Comparison of ENCODE assay signal across 15 cellular contexts in genomic region chr11:58394195-58394594, GRCh38. TPM values are rescaled to one million over a fixed set of nuclear protein-coding genes. Genes with fewer than 3 reads are reported as not detected.
DNase-seq lines count a peak whose midpoint lies in the region; ATAC-seq, FAIRE-seq and TF ChIP-seq lines count a peak whose summit lies in the region.
"Had no signal": no experiment of that assay in that cellular context is flagged by ENCODE, and none has a peak within 500 bp of the region (broad histone marks: within the 10 kb centered on the region; RNA-seq: fewer than 3 reads in every experiment).

No MANE protein-coding gene starts in this region.

- H3F3A ChIP-seq in MM.1S (ENCODE audit: insufficient read depth, low read length): no peaks in the 10 kb centered on the region

- POLR2A ChIA-PET in A673 (lab: Charles Lee; ENCODE audit: low non-redundant PET): no interaction called here

- H3K79me2 ChIP-seq in mammary epithelial cell (ENCODE audit: insufficient read depth, low read length): no peaks in the 10 kb centered on the region
- H3K79me2 ChIP-seq in MM.1S (ENCODE audit: low read length): no peaks in the 10 kb centered on the region
- no peaks in the 10 kb centered on the region for H3K79me2 ChIP-seq in H9 (ENCODE audit: insufficient read depth, low read length)

- H3K36me3 ChIP-seq in A673 (ENCODE audit: insufficient read depth, low read length, poor library complexity, severe bottlenecking): no peaks in the 10 kb centered on the region
- H3K36me3 ChIP-seq in mammary epithelial cell (ENCODE audit: insufficient read depth, low read length): no peaks in the 10 kb centered on the region
- no peaks in the 10 kb centered on the region for H3K36me3 ChIP-seq in MM.1S (replicated peaks; ENCODE audit: insufficient read depth, low read length)

- H2AK5ac ChIP-seq in H9 (ENCODE audit: insufficient read length, low read length): no peak overlapping the region

- no peaks in the 10 kb centered on the region for H3K4me1 ChIP-seq in A673 (ENCODE audit: insufficient read depth, low read length, poor library complexity, severe bottlenecking)
- peaks cover 25% of the 10 kb centered on the region for H3K4me1 ChIP-seq in mammary epithelial cell (ENCODE audit: insufficient read depth, low read length)
- H3K4me1 ChIP-seq in MM.1S (ENCODE audit: low read length): no peaks in the 10 kb centered on the region
- no peaks in the 10 kb centered on the region for H3K4me1 ChIP-seq in H9 (ENCODE audit: insufficient read depth, low read length)

- intact Hi-C loops in A673 (cut with micrococcal nuclease; ENCODE audit: unreplicated experiment): no loop called here
- intact Hi-C loops in mammary epithelial cell (cut with micrococcal nuclease): no loop called here

- no peaks in the 10 kb centered on the region for H3K27me3 Mint-ChIP-seq in H9 (ENCODE audit: low read depth)
- H3K27me3 Mint-ChIP-seq: activated naive CD8-positive, alpha-beta T cell treated with anti-CD3 and anti-CD28 coated beads for 36 hours had no signal

- no peaks in the 10 kb centered on the region for H4K20me1 ChIP-seq in mammary epithelial cell (ENCODE audit: insufficient read depth, low read length)
- H4K20me1 ChIP-seq in MM.1S (ENCODE audit: insufficient read depth, low read length): no peaks in the 10 kb centered on the region
- no peaks in the 10 kb centered on the region for H4K20me1 ChIP-seq in H9 (ENCODE audit: control insufficient read depth, insufficient read depth, insufficient read length)

- CTCF ChIA-PET in A673 (lab: Charles Lee): interaction anchor here (0.5 kb wide), 1 partner anchor 1144 kb away, joined by 9 read pairs; no protein-coding TSS in a partner anchor
- CTCF ChIA-PET in mammary epithelial cell (lab: Charles Lee; ENCODE audit: low non-redundant PET): no interaction called here

- no peak overlapping the region for H4K8ac ChIP-seq in H9 (replicated peaks; ENCODE audit: insufficient read length, low read depth, low read length)

- no peak overlapping the region for H3K23ac ChIP-seq in H9 (ENCODE audit: insufficient read length, low read depth, low read length)

- H3K4me3 Mint-ChIP-seq in H9: no peak overlapping the region
- H3K4me3 Mint-ChIP-seq: activated naive CD8-positive, alpha-beta T cell treated with anti-CD3 and anti-CD28 coated beads for 36 hours had no signal

- no peak overlapping the region for H2BK15ac ChIP-seq in H9 (ENCODE audit: low read depth, low read length)

- H4K91ac ChIP-seq in H9 (ENCODE audit: insufficient read length, low read depth, low read length): no peak overlapping the region

- no peak overlapping the region for H3T11ph ChIP-seq in H9 (ENCODE audit: low read length)

- 0 out of 4 replicates have a peak, but pooled peaks cover 0 to 2% of the 10 kb centered on the region in 2 experiments for H3K4me1 Mint-ChIP-seq in H9
- H3K4me1 Mint-ChIP-seq: activated naive CD8-positive, alpha-beta T cell treated with anti-CD3 and anti-CD28 coated beads for 36 hours had no signal

- H3K56ac ChIP-seq in H9 (ENCODE audit: insufficient read length, low read depth, low read length): no peak overlapping the region

- H4K5ac ChIP-seq in H9 (ENCODE audit: insufficient read length, low read depth, low read length): no peak overlapping the region

- H3K4me3 ChIP-seq in A673 (ENCODE audit: low read depth, low read length, poor library complexity, severe bottlenecking): no peak overlapping the region
- H3K4me3 ChIP-seq in mammary epithelial cell (replicated peaks in 1 of 3; ENCODE audit: insufficient read depth in 1 of 3, low read depth in 2 of 3, low read length in 3 of 3): no peak overlapping the region
- no peak overlapping the region for H3K4me3 ChIP-seq in MM.1S (ENCODE audit: low read length)

- no peak overlapping the region for H2BK120ac ChIP-seq in H9 (ENCODE audit: low read depth, low read length, poor library complexity, severe bottlenecking)

- FAIRE-seq in GM19239 (lab: Jason Lieb, UNC): no peak

- peaks cover 4 to 11% (median 6%) of the 10 kb centered on the region in 3 experiments; a peak in 4 of 7 replicates for H3K36me3 Mint-ChIP-seq in H9 (ENCODE audit: insufficient read depth in 1 of 3, low read depth in 3 of 3)

- in situ Hi-C loops in mammary epithelial cell (cut with MboI; ENCODE audit: low sequenced_read_pairs in 2 of 2): no loop called here

- H2AFZ ChIP-seq in mammary epithelial cell (ENCODE audit: low read depth, low read length): no peak overlapping the region
- H2AFZ ChIP-seq in MM.1S (ENCODE audit: low read length): no peak overlapping the region
- H2AFZ ChIP-seq in H9 (ENCODE audit: low read length): no peak overlapping the region

- H3K27me3 ChIP-seq in A673 (replicated peaks; ENCODE audit: insufficient read depth, low read depth, low read length, poor library complexity): no peaks in the 10 kb centered on the region
- H3K27me3 ChIP-seq in mammary epithelial cell (ENCODE audit: insufficient read depth, low read length): no peaks in the 10 kb centered on the region
- no peaks in the 10 kb centered on the region for H3K27me3 ChIP-seq in MM.1S (replicated peaks; ENCODE audit: insufficient read depth, low read length)
- no peaks in the 10 kb centered on the region for H3K27me3 ChIP-seq in H9 (ENCODE audit: insufficient read depth, low read length)

- no peak overlapping the region for H3K27ac Mint-ChIP-seq in H9
- H3K27ac Mint-ChIP-seq: activated naive CD8-positive, alpha-beta T cell treated with anti-CD3 and anti-CD28 coated beads for 36 hours had no signal

- H3K9ac ChIP-seq in mammary epithelial cell (ENCODE audit: insufficient read depth, low read length) (no peak overlapping the region), MM.1S (ENCODE audit: low read length) (no peak overlapping the region), H9 (ENCODE audit: extremely low read depth, insufficient read length, low read length) (no peak overlapping the region)

- TF ChIP-seq CTCF in A673 (conservative IDR thresholded peaks at IDR 0.05; ENCODE audit: low read depth, low read length) (no peak), mammary epithelial cell (conservative IDR thresholded peaks at IDR 0.05 in 1 of 2, IDR thresholded peaks at IDR 0.05 in 1 of 2; ENCODE audit: extremely low read depth in 1 of 2, insufficient read depth in 1 of 2, low read depth in 1 of 2, low read length in 2 of 2) (no peak), MM.1S (IDR thresholded peaks at IDR 0.05; ENCODE audit: low read length) (no peak), H9 (conservative IDR thresholded peaks at IDR 0.05) (no peak)

- no peaks in the 10 kb centered on the region for H3K9me2 ChIP-seq in MM.1S (replicated peaks; ENCODE audit: insufficient read depth, low read length)

- BruUV-seq in A673 (replicated peaks; lab: Mats Ljungman, UMichigan) (no TSS peak), mammary epithelial cell (replicated peaks; lab: Mats Ljungman, UMichigan) (no TSS peak)

- no peaks in the 10 kb centered on the region for H3K23me2 ChIP-seq in H9 (ENCODE audit: insufficient read length, low read depth, low read length, poor library complexity, severe bottlenecking)

- ATAC-seq in GM21529 (IDR thresholded peaks at IDR 0.05; ENCODE audit: unreplicated experiment): no peak

- peak overlapping the region; percentile 57 for H3K4me2 ChIP-seq in mammary epithelial cell (ENCODE audit: insufficient read depth, low read depth, low read length)
- no peak overlapping the region for H3K4me2 ChIP-seq in MM.1S (ENCODE audit: low read depth, low read length)
- no peak overlapping the region for H3K4me2 ChIP-seq in H9 (ENCODE audit: insufficient read depth, insufficient read length, low read length)

- dilution Hi-C loops in mammary epithelial cell (cut with HindIII; ENCODE audit: low sequenced_read_pairs): no loop called here

- no peak overlapping the region for H2BK12ac ChIP-seq in H9 (ENCODE audit: insufficient read length, low read depth, low read length)

- no peak overlapping the region for H3K27ac ChIP-seq in A673 (ENCODE audit: low read depth, low read length, poor library complexity, severe bottlenecking)
- no peak overlapping the region for H3K27ac ChIP-seq in mammary epithelial cell (ENCODE audit: insufficient read depth, low read depth, low read length)
- H3K27ac ChIP-seq in MM.1S (ENCODE audit: low read length): no peak overlapping the region
- H3K27ac ChIP-seq in H9 (ENCODE audit: insufficient read length, low read depth, low read length): no peak overlapping the region

- no peak overlapping the region for H2BK5ac ChIP-seq in H9 (ENCODE audit: insufficient read length, low read length)

- DNase-seq in A673 (ENCODE audit: low spot score) (peak; percentile 14), HT1080 (ENCODE audit: low read depth) (peak; percentile 81), mammary epithelial cell (peak; percentile 73), iris pigment epithelial cell (ENCODE audit: low read depth) (peak; percentile 81), MM.1S (no peak), GM19239 (ENCODE audit: insufficient read length, low spot score) (no peak), H9 (no peak)
- DNase-seq: ACHN; activated naive CD8-positive, alpha-beta T cell treated with anti-CD3 and anti-CD28 coated beads for 36 hours; DMS79 treated with DMSO at 0.1 percent for 48 hours; NCI-H2171; OCI-M1 had no signal

- no peak overlapping the region for H3K4ac ChIP-seq in H9 (ENCODE audit: low read depth, low read length)

- H3K79me1 ChIP-seq in H9 (ENCODE audit: insufficient read depth, low read depth, low read length, poor library complexity, severe bottlenecking): no peaks in the 10 kb centered on the region

- peaks cover 16 to 22% of the 10 kb centered on the region in 2 experiments for H3K9me3 Mint-ChIP-seq in H9

- no peak overlapping the region for H2BK20ac ChIP-seq in H9 (ENCODE audit: low read depth, low read length, poor library complexity, severe bottlenecking)

- no peak overlapping the region for H3K14ac ChIP-seq in H9 (ENCODE audit: insufficient read depth, low read length)

- H3K18ac ChIP-seq in H9 (ENCODE audit: insufficient read length, low read depth, low read length): no peak overlapping the region

- H3K9me3 ChIP-seq in A673 (ENCODE audit: low read depth, low read length, poor library complexity, severe bottlenecking): peaks cover 11% of the 10 kb centered on the region
- peaks cover 4% of the 10 kb centered on the region for H3K9me3 ChIP-seq in mammary epithelial cell (replicated peaks; ENCODE audit: insufficient read depth, low read length)
- H3K9me3 ChIP-seq in MM.1S (replicated peaks; ENCODE audit: insufficient read depth, low read length): no peaks in the 10 kb centered on the region
- no peaks in the 10 kb centered on the region for H3K9me3 ChIP-seq in H9 (ENCODE audit: control insufficient read depth, low read depth, low read length)

RNA-seq across cellular contexts. Expression of gene OR5B3, which starts 12.5 kb away (rescaled TPM):
- not detected in 2 replicates for total RNA-seq in A673 (2021)
- total RNA-seq in HT1080 (2014; rRNA removed; shearing (Covaris generic)): not detected in 2 replicates
- polyA plus RNA-seq in HT1080 (2015; cell fraction: cytosol; rRNA removed): not detected in 2 replicates
- polyA plus RNA-seq in HT1080 (2015; cell fraction: nucleus; rRNA removed): not detected in 2 replicates
- not detected for total RNA-seq in mammary epithelial cell
- not detected for polyA plus RNA-seq in mammary epithelial cell
- not detected for polyA minus RNA-seq in mammary epithelial cell
- not detected in 2 replicates for total RNA-seq in H9 (2021)
- total RNA-seq: activated naive CD8-positive, alpha-beta T cell treated with anti-CD3 and anti-CD28 coated beads for 36 hours; skeletal muscle tissue had no signal
- polyA plus RNA-seq: thymus had no signal

RNA-seq across cellular contexts. Expression of gene OR5B2, which starts 33.7 kb away (rescaled TPM):
- total RNA-seq in A673 (2021) (not detected in 2 replicates), mammary epithelial cell (under 1 TPM in 1 of 2 donors, not detected in 1; under 0.01 TPM), H9 (2021) (not detected in 2 replicates)
- not detected in 2 replicates for total RNA-seq in HT1080 (2014; rRNA removed; shearing (Covaris generic))
- not detected in 2 replicates for polyA plus RNA-seq in HT1080 (2015; cell fraction: cytosol; rRNA removed)
- polyA plus RNA-seq in HT1080 (2015; cell fraction: nucleus; rRNA removed): not detected in 2 replicates
- polyA plus RNA-seq in mammary epithelial cell: not detected
- not detected for polyA minus RNA-seq in mammary epithelial cell
- total RNA-seq: activated naive CD8-positive, alpha-beta T cell treated with anti-CD3 and anti-CD28 coated beads for 36 hours; skeletal muscle tissue had no signal

RNA-seq across cellular contexts. Expression of gene OR5B17, which starts 35.3 kb away (rescaled TPM):
- not detected in 2 replicates for total RNA-seq in A673 (2021)
- not detected in 2 replicates for total RNA-seq in HT1080 (2014; rRNA removed; shearing (Covaris generic))
- polyA plus RNA-seq in HT1080 (2015; cell fraction: cytosol; rRNA removed): not detected in 2 replicates
- polyA plus RNA-seq in HT1080 (2015; cell fraction: nucleus; rRNA removed): not detected in 2 replicates
- not detected for total RNA-seq in mammary epithelial cell
- polyA plus RNA-seq in mammary epithelial cell: not detected
- not detected for polyA minus RNA-seq in mammary epithelial cell
- total RNA-seq in H9 (2021): not detected in 2 replicates
- total RNA-seq: activated naive CD8-positive, alpha-beta T cell treated with anti-CD3 and anti-CD28 coated beads for 36 hours; skeletal muscle tissue had no signal
- polyA plus RNA-seq: thymus had no signal

RNA-seq across cellular contexts. Expression of gene OR5B12, which starts 47.8 kb away (rescaled TPM):
- total RNA-seq in A673 (2021) (not detected in 2 replicates), mammary epithelial cell (not detected), H9 (2021) (not detected in 2 replicates)
- total RNA-seq in HT1080 (2014; rRNA removed; shearing (Covaris generic)): not detected in 2 replicates
- polyA plus RNA-seq in HT1080 (2015; cell fraction: cytosol; rRNA removed): not detected in 2 replicates
- polyA plus RNA-seq in HT1080 (2015; cell fraction: nucleus; rRNA removed): not detected in 2 replicates
- polyA plus RNA-seq in mammary epithelial cell: not detected
- not detected for polyA minus RNA-seq in mammary epithelial cell
- total RNA-seq: activated naive CD8-positive, alpha-beta T cell treated with anti-CD3 and anti-CD28 coated beads for 36 hours; skeletal muscle tissue had no signal

Comparison
In these comparisons a context has a peak if more than half of its experiments do, and no peak if none do; other contexts are left out.
1. DNase-seq: peak in A673 (single experiment), HT1080 (single experiment), mammary epithelial cell (single experiment) and iris pigment epithelial cell (single experiment); none in MM.1S (single experiment), GM19239 (single experiment) and H9 (single experiment).